8 cellular contexts compared by ENCODE assay signal in genomic region chr14:61321385-61322010, GRCh38. TPM values are rescaled to one million over a fixed set of nuclear protein-coding genes. Genes with fewer than 3 reads are reported as not detected.
DNase-seq lines count a peak whose midpoint lies in the region; ATAC-seq and TF ChIP-seq lines count a peak whose summit lies in the region.

Gene PRKCH, plus strand, starts transcription at chr14:61321579. Its CDS starts 523 bp downstream, at chr14:61322102.

- no peak within 1 kb of the TSS for H3K9ac ChIP-seq in GM23248

- ATAC-seq in central memory CD8-positive, alpha-beta T cell (replicated peaks; ENCODE audit: extremely low read depth, poor library complexity, severe bottlenecking), result peak; percentile 64
- no peak for ATAC-seq in GM19324 (IDR thresholded peaks at IDR 0.05; ENCODE audit: low FRiP score, unreplicated experiment)

- H3K9me2 ChIP-seq in GM23248 (ENCODE audit: insufficient read depth), result no peaks in the 10 kb centered on the region

- H3K36me3 ChIP-seq in GM23248 (ENCODE audit: low read depth), result no peaks in the 10 kb centered on the region

- H2AFZ ChIP-seq in GM23248, result peak within 1 kb of the TSS; percentile 85

- no TSS peak for BruUV-seq in Calu3 (replicated peaks; lab: Mats Ljungman, UMichigan)

- no peaks in the 10 kb centered on the region for H4K20me1 ChIP-seq in GM23248 (ENCODE audit: insufficient read depth)

- CTCF ChIA-PET in Calu3 (lab: Charles Lee), result interaction anchor here (0.6 to 1.8 kb wide), 4 partner anchors 17 to 51 kb away, joined by 3 to 5 read pairs (median 4); no protein-coding TSS in a partner anchor

- peaks cover 11% of the 10 kb centered on the region for H3K4me1 Mint-ChIP-seq in Calu3 (ENCODE audit: low read depth, unreplicated experiment)
- H3K4me1 Mint-ChIP-seq in central memory CD8-positive, alpha-beta T cell, result peaks cover 30% of the 10 kb centered on the region

- 1 to 3% methylated on average over 50 to 64 of the region's 66 CpGs for WGBS in GM23248 (ENCODE audit: low coverage in 1 of 2, low lambda C conversion rate in 2 of 2, missing lambda C conversion rate in 2 of 2), 2 experiments

- no peaks in the 10 kb centered on the region for H3K4me1 ChIP-seq in GM23248 (ENCODE audit: insufficient read depth)

- H3K36me3 Mint-ChIP-seq in Calu3 (ENCODE audit: insufficient read depth, unreplicated experiment), result peaks cover 22% of the 10 kb centered on the region
- H3K36me3 Mint-ChIP-seq in central memory CD8-positive, alpha-beta T cell (ENCODE audit: insufficient read depth), result peaks cover 36% of the 10 kb centered on the region

- H3K4me2 ChIP-seq in GM23248 (ENCODE audit: unreplicated experiment), result peak within 1 kb of the TSS; percentile 85

- no peaks in the 10 kb centered on the region for H3K9me3 Mint-ChIP-seq in Calu3 (ENCODE audit: low read depth, unreplicated experiment)
- no peaks in the 10 kb centered on the region for H3K9me3 Mint-ChIP-seq in central memory CD8-positive, alpha-beta T cell

- H3F3A ChIP-seq in GM23248 (ENCODE audit: insufficient read depth), result no peaks in the 10 kb centered on the region

- in situ Hi-C loops in GM23248 (cut with MboI), result no loop called here

- intact Hi-C loops in Calu3 (cut with micrococcal nuclease; ENCODE audit: unreplicated experiment), result loop anchor here (5.0 to 10.0 kb wide), 2 partner anchors 36 to 113 kb away; no protein-coding TSS in a partner anchor

- H3K27me3 Mint-ChIP-seq in Calu3 (ENCODE audit: unreplicated experiment), result no peaks in the 10 kb centered on the region
- no peaks in the 10 kb centered on the region for H3K27me3 Mint-ChIP-seq in central memory CD8-positive, alpha-beta T cell

- peak within 1 kb of the TSS; percentile 84 for H3K27ac Mint-ChIP-seq in Calu3 (ENCODE audit: unreplicated experiment)
- H3K27ac Mint-ChIP-seq in central memory CD8-positive, alpha-beta T cell (ENCODE audit: low read depth), result peak within 1 kb of the TSS; percentile 90

- peaks cover 58% of the 10 kb centered on the region for H3K27me3 ChIP-seq in GM23248 (replicated peaks; ENCODE audit: insufficient read depth)

- peak within 1 kb of the TSS; percentile 71 for H3K4me3 ChIP-seq in GM23248

- H3K79me2 ChIP-seq in GM23248 (ENCODE audit: insufficient read depth), result no peaks in the 10 kb centered on the region

- H3K4me3 Mint-ChIP-seq in Calu3 (ENCODE audit: low read depth, unreplicated experiment), result peak within 1 kb of the TSS; percentile 87
- no peak within 1 kb of the TSS for H3K4me3 Mint-ChIP-seq in central memory CD8-positive, alpha-beta T cell

- no peak within 1 kb of the TSS for H3K27ac ChIP-seq in GM23248

- peak; percentile 87 for DNase-seq in Calu3
- DNase-seq in GM23248, result peak; percentile 47
- peak; percentile 27 for DNase-seq in NCI-H128 (lab: John Stamatoyannopoulos, UW; ENCODE audit: unreplicated experiment)
- DNase-seq in activated CD4-positive, CD25-positive, alpha-beta regulatory T cell (lab: John Stamatoyannopoulos, UW), result peak; percentile 50 to 74 (median 64)
- DNase-seq in central memory CD8-positive, alpha-beta T cell (ENCODE audit: low spot score in 2 of 2), result peak; percentile 73
- peak; percentile 76 for DNase-seq in kidney tubule cell (ENCODE audit: low spot score)
- DNase-seq in stimulated activated CD4-positive, alpha-beta T cell treated with anti-CD3 and anti-CD28 coated beads, Interleukin-1b, Interleukin-23, amount 100 ng/mL, for 4 hours (ENCODE audit: low read depth in 2 of 2), result peak; percentile 73 to 76

- TF ChIP-seq CTCF in Calu3 (IDR thresholded peaks at IDR 0.05; ENCODE audit: unreplicated experiment), result no peak

- H3K9me3 ChIP-seq in GM23248 (ENCODE audit: low read depth), result no peaks in the 10 kb centered on the region

RNA-seq across cellular contexts. Expression of gene PRKCH, which starts in this region (rescaled TPM):
- total RNA-seq in Calu3 (2022), result 18.5 and 22.3 TPM in 2 replicates
- total RNA-seq in GM23248 (2014; rRNA removed; shearing (Covaris generic)), result 2.7 and 3.5 TPM in 2 replicates
- 2.4 and 2.9 TPM in 2 replicates for polyA plus RNA-seq in GM23248 (2016; fragmentation: Nextera tagmentation; extraction: Ambion mirVana)

Comparison
In these comparisons a context has a peak if more than half of its experiments do, and no peak if none do; other contexts are left out.
1. DNase-seq: peak in every context shown above with its lines; median percentile 87 in Calu3; 76 in kidney tubule cell; 74 in stimulated activated CD4-positive, alpha-beta T cell treated with anti-CD3 and anti-CD28 coated beads, Interleukin-1b, Interleukin-23, amount 100 ng/mL, for 4 hours; 73 in central memory CD8-positive, alpha-beta T cell; 64 in activated CD4-positive, CD25-positive, alpha-beta regulatory T cell; 47 in GM23248; 27 in NCI-H128.